In the genomic region with DNA sequence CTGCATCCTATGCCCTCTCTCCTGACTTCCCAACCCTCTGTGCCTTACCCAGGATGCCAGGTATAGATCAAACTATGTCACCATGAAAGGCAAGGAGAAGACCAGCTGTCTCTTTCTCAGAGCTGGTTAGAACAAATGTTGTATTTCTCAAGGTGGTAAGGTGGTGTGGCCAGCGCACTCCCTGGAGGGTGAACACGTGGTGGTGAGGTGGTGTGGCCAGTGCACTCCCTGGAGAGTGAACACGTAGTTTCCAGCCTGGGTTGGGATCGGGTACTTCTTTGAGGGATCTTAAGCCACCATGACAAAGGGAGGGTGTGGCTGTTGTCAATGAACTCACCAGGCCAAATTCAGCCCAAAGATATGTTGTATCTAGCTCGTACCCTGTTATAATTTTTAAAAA, we compare ENCODE assay signal across 25 cellular contexts.
"Had no signal": no experiment of that assay in that cellular context is flagged by ENCODE, and none has a peak within 500 bp of the region (broad histone marks: within the 10 kb centered on the region; RNA-seq: fewer than 3 reads in every experiment).

No MANE protein-coding gene starts in this region.

- H3K4me3 ChIP-seq: Peyer's patch had no signal

- H3K27me3 Mint-ChIP-seq: activated CD4-positive, alpha-beta memory T cell treated with anti-CD3 and anti-CD28 coated beads for 36 hours; activated CD4-positive, alpha-beta T cell treated with anti-CD3 and anti-CD28 coated beads, Interleukin-2, amount 10 ng/mL, durations not matched to agents 7 days and 5 days; activated naive CD4-positive, alpha-beta T cell treated with anti-CD3 and anti-CD28 coated beads, Interleukin-2, amount 10 ng/mL, durations not matched to agents 7 days and 5 days; activated naive CD8-positive, alpha-beta T cell treated with anti-CD3 and anti-CD28 coated beads for 36 hours; T-helper 17 cell had no signal

- DNase-seq: activated CD4-positive, alpha-beta memory T cell treated with anti-CD3 and anti-CD28 coated beads for 36 hours; activated CD4-positive, alpha-beta T cell treated with anti-CD3 and anti-CD28 coated beads, Interleukin-2, amount 10 ng/mL, durations not matched to agents 7 days and 5 days; activated CD4-positive, CD25-positive, alpha-beta regulatory T cell; activated CD8-positive, alpha-beta memory T cell treated with anti-CD3 and anti-CD28 coated beads for 24 hours; activated gamma-delta T cell treated with Interleukin-2 at 50 U/mL for 16 hours; activated naive CD4-positive, alpha-beta T cell treated with anti-CD3 and anti-CD28 coated beads, Interleukin-2, amount 10 ng/mL, durations not matched to agents 7 days and 5 days; activated naive CD8-positive, alpha-beta T cell treated with anti-CD3 and anti-CD28 coated beads for 36 hours; activated T-cell treated with anti-CD3 and anti-CD28 coated beads for 4 hours; activated T-cell treated with anti-CD3 and anti-CD28 coated beads, Interleukin-2, amount 50 U/mL, for 48 hours; Kasumi-1; KBM-7; NCI-H1105 treated with DMSO at 0.1 percent for 48 hours; NCI-H1436 treated with DMSO at 0.1 percent for 48 hours; NCI-H187; NCI-H2081; NCI-H510A treated with DMSO at 0.1 percent for 48 hours; NCI-H69; NK-92 treated with Interleukin-12 subunit alpha and Interleukin-12 subunit beta, amount 100 ng/mL, for 24 hours; OCI-M1; Peyer's patch; SHP77; T-helper 17 cell; T1000 had no signal

- H3K36me3 Mint-ChIP-seq: activated naive CD4-positive, alpha-beta T cell treated with anti-CD3 and anti-CD28 coated beads, Interleukin-2, amount 10 ng/mL, durations not matched to agents 7 days and 5 days had no signal

- H3K9me3 Mint-ChIP-seq: activated CD4-positive, alpha-beta memory T cell treated with anti-CD3 and anti-CD28 coated beads for 36 hours; activated CD4-positive, alpha-beta T cell treated with anti-CD3 and anti-CD28 coated beads, Interleukin-2, amount 10 ng/mL, durations not matched to agents 7 days and 5 days; activated naive CD4-positive, alpha-beta T cell treated with anti-CD3 and anti-CD28 coated beads, Interleukin-2, amount 10 ng/mL, durations not matched to agents 7 days and 5 days; activated naive CD8-positive, alpha-beta T cell treated with anti-CD3 and anti-CD28 coated beads for 36 hours; activated T-helper 2 cell treated with anti-CD3 and anti-CD28 coated beads, Interferon-gamma antibody, Interleukin-2, Interleukin-4, amounts not matched to agents 10 μg/mL and 5 μg/mL and 100 μg/mL, durations not matched to agents 14 hours and 24 hours and 36 hours had no signal

- H3K4me3 Mint-ChIP-seq: activated CD4-positive, alpha-beta memory T cell treated with anti-CD3 and anti-CD28 coated beads for 36 hours; activated CD4-positive, alpha-beta T cell treated with anti-CD3 and anti-CD28 coated beads, Interleukin-2, amount 10 ng/mL, durations not matched to agents 7 days and 5 days; activated naive CD4-positive, alpha-beta T cell treated with anti-CD3 and anti-CD28 coated beads, Interleukin-2, amount 10 ng/mL, durations not matched to agents 7 days and 5 days; activated naive CD8-positive, alpha-beta T cell treated with anti-CD3 and anti-CD28 coated beads for 36 hours; T-helper 17 cell had no signal

- H3K9me3 ChIP-seq: Peyer's patch had no signal

- H3K27me3 ChIP-seq: Peyer's patch had no signal

- H3K4me1 ChIP-seq: Peyer's patch had no signal

- H3K27ac ChIP-seq: Peyer's patch, VCaP had no signal

- H3K27ac Mint-ChIP-seq: activated CD4-positive, alpha-beta memory T cell treated with anti-CD3 and anti-CD28 coated beads for 36 hours; activated CD4-positive, alpha-beta T cell treated with anti-CD3 and anti-CD28 coated beads, Interleukin-2, amount 10 ng/mL, durations not matched to agents 7 days and 5 days; activated naive CD4-positive, alpha-beta T cell treated with anti-CD3 and anti-CD28 coated beads, Interleukin-2, amount 10 ng/mL, durations not matched to agents 7 days and 5 days; activated naive CD8-positive, alpha-beta T cell treated with anti-CD3 and anti-CD28 coated beads for 36 hours; activated T-helper 2 cell treated with anti-CD3 and anti-CD28 coated beads, Interferon-gamma antibody, Interleukin-2, Interleukin-4, amounts not matched to agents 10 μg/mL and 5 μg/mL and 100 μg/mL, durations not matched to agents 14 hours and 24 hours and 36 hours; T-helper 17 cell had no signal
